Comparison of ENCODE assay signal across 10 cellular contexts in the genomic region with DNA sequence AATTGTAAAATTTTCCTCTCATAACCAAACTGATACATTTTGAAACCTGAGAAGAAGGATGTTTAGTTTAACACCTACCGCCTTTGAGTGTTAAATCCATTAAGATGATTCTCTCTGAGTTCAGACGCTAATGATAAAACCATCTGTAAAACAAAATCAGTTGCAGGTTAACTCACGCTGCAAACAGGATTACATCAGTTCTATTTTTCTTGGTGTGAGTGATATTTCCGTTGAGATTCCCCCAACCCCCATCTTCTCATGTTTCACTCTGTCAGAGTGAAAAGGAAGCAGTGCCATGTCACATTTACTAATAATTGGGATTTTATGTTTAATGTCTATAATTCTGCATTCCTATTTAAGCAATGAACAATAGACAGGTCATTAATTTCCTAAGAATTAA.
DNase-seq lines count a peak whose midpoint lies in the region; ATAC-seq lines count a peak whose summit lies in the region.
"Had no signal": no experiment of that assay in that cellular context is flagged by ENCODE, and none has a peak within 500 bp of the region (broad histone marks: within the 10 kb centered on the region; RNA-seq: fewer than 3 reads in every experiment).

No MANE protein-coding gene starts in this region.

- H3K27me3 ChIP-seq in neuron (ENCODE audit: insufficient read depth, low read length), result no peaks in the 10 kb centered on the region
- no peaks in the 10 kb centered on the region for H3K27me3 ChIP-seq in MG63

- no peaks in the 10 kb centered on the region for H3K9me3 Mint-ChIP-seq in activated naive CD8-positive, alpha-beta T cell treated with anti-CD3 and anti-CD28 coated beads, Interleukin-2, amount 10 ng/mL, durations not matched to agents 7 days and 5 days

- H3K36me3 ChIP-seq in neuron (ENCODE audit: insufficient read depth, low read length) (peaks cover 5% of the 10 kb centered on the region), MG63 (no peaks in the 10 kb centered on the region)

- H3K4me1 ChIP-seq in neuron (ENCODE audit: insufficient read depth, low read length), result peaks cover 14% of the 10 kb centered on the region

- POLR2A ChIA-PET in activated naive CD8-positive, alpha-beta T cell treated with anti-CD3 and anti-CD28 coated beads, Interleukin-2, amount 10 ng/mL, durations not matched to agents 7 days and 5 days (lab: Charles Lee), result no interaction called here

- no peaks in the 10 kb centered on the region for H3K27me3 Mint-ChIP-seq in activated naive CD8-positive, alpha-beta T cell treated with anti-CD3 and anti-CD28 coated beads, Interleukin-2, amount 10 ng/mL, durations not matched to agents 7 days and 5 days

- DNase-seq in NCI-H1092 treated with DMSO at 0.1 percent for 48 hours (lab: John Stamatoyannopoulos, UW) (peak; percentile 17), NCI-H1092 (lab: John Stamatoyannopoulos, UW) (no peak), NCI-H128 (lab: John Stamatoyannopoulos, UW; ENCODE audit: unreplicated experiment) (peak; percentile 16), MG63 (no peak), NCI-H2227 treated with DMSO at 0.1 percent for 48 hours (lab: John Stamatoyannopoulos, UW) (no peak)
- DNase-seq in activated naive CD8-positive, alpha-beta T cell treated with anti-CD3 and anti-CD28 coated beads, Interleukin-2, amount 10 ng/mL, durations not matched to agents 7 days and 5 days, result no peak
- DNase-seq: 8988T; activated CD4-positive, CD25-positive, alpha-beta regulatory T cell treated with anti-CD3 and anti-CD28 coated beads, Interleukin-2, amount 50 U/mL, for 72 hours had no signal

- H3K4me3 ChIP-seq in neuron (ENCODE audit: low read length) (no peak overlapping the region), MG63 (no peak overlapping the region)

- peak overlapping the region; percentile 72 for H3K27ac Mint-ChIP-seq in activated naive CD8-positive, alpha-beta T cell treated with anti-CD3 and anti-CD28 coated beads, Interleukin-2, amount 10 ng/mL, durations not matched to agents 7 days and 5 days

- H3K4me1 Mint-ChIP-seq in activated naive CD8-positive, alpha-beta T cell treated with anti-CD3 and anti-CD28 coated beads, Interleukin-2, amount 10 ng/mL, durations not matched to agents 7 days and 5 days, result peaks cover 6% of the 10 kb centered on the region

- H2AFZ ChIP-seq in neuron (ENCODE audit: low read depth, low read length), result peak overlapping the region; percentile 58

- no peak overlapping the region for H3K4me3 Mint-ChIP-seq in activated naive CD8-positive, alpha-beta T cell treated with anti-CD3 and anti-CD28 coated beads, Interleukin-2, amount 10 ng/mL, durations not matched to agents 7 days and 5 days

- H3K36me3 Mint-ChIP-seq in activated naive CD8-positive, alpha-beta T cell treated with anti-CD3 and anti-CD28 coated beads, Interleukin-2, amount 10 ng/mL, durations not matched to agents 7 days and 5 days, result peaks cover 20% of the 10 kb centered on the region

- no peak for ATAC-seq in activated naive CD8-positive, alpha-beta T cell treated with anti-CD3 and anti-CD28 coated beads, Interleukin-2, amount 10 ng/mL, durations not matched to agents 7 days and 5 days (ENCODE audit: low read depth)
- no peak for ATAC-seq in GM19035 (IDR thresholded peaks at IDR 0.05; ENCODE audit: unreplicated experiment)

- H3K9me3 ChIP-seq in neuron (ENCODE audit: low read length) (peaks cover 3% of the 10 kb centered on the region), MG63 (no peaks in the 10 kb centered on the region)

Comparison
In these comparisons a context has a peak if more than half of its experiments do, and no peak if none do; other contexts are left out.
1. DNase-seq: peak in NCI-H1092 treated with DMSO at 0.1 percent for 48 hours (single experiment) and NCI-H128 (single experiment); none in NCI-H1092 (single experiment), activated naive CD8-positive, alpha-beta T cell treated with anti-CD3 and anti-CD28 coated beads, Interleukin-2, amount 10 ng/mL, durations not matched to agents 7 days and 5 days (single experiment), MG63 (single experiment) and NCI-H2227 treated with DMSO at 0.1 percent for 48 hours (single experiment).